In the genomic region with DNA sequence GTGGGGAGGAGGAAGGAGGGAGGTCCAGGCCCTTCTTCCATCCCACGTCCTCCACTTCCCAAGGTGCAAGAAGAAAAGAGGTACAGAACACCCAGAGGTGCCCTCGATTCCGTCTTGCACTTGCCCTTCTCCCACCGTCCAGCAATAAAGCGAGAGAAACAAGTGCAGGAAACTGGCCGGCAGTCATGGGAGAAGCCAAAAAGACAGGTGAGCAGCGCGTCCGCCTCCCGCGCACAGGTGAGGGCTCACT, we compare ENCODE assay signal across 8 cellular contexts. TPM values are rescaled to one million over a fixed set of nuclear protein-coding genes. Genes with fewer than 3 reads are reported as not detected.
DNase-seq lines count a peak whose midpoint lies in the region; ATAC-seq and TF ChIP-seq lines count a peak whose summit lies in the region.

No MANE protein-coding gene starts in this region.

- H3K4me1 ChIP-seq in OCI-LY7 (ENCODE audit: insufficient read depth, low read length, poor library complexity, severe bottlenecking): peaks cover 33% of the 10 kb centered on the region
- H3K4me1 ChIP-seq in esophagus muscularis mucosa: peaks cover 5 to 32% (median 21%) of the 10 kb centered on the region in 4 donors

- BruUV-seq in OCI-LY7 (replicated peaks; lab: Mats Ljungman, UMichigan): TSS peak; percentile 54

- H3K4me3 ChIP-seq in OCI-LY7 (ENCODE audit: low read depth, low read length, poor library complexity, severe bottlenecking) (peak overlapping the region; percentile 96), esophagus muscularis mucosa (peak overlapping the region; percentile 73 to 88 (median 80)), retinal pigment epithelial cell (ENCODE audit: low read length) (peak overlapping the region; percentile 49)

- CTCF ChIA-PET in OCI-LY7 (lab: Charles Lee; ENCODE audit: unreplicated experiment): interaction anchor here (0.7 to 0.8 kb wide), 2 partner anchors 17 to 106 kb away, joined by 3 to 4 read pairs; no protein-coding TSS in a partner anchor

- peaks cover 13% of the 10 kb centered on the region for H3K79me2 ChIP-seq in OCI-LY7 (ENCODE audit: insufficient read depth, low read depth, low read length)

- H3K36me3 ChIP-seq in OCI-LY7 (ENCODE audit: insufficient read depth, low read length): peaks cover 30% of the 10 kb centered on the region
- peaks cover 0 to 5% (median 0%) of the 10 kb centered on the region in 4 donors for H3K36me3 ChIP-seq in esophagus muscularis mucosa

- H3K27me3 ChIP-seq in esophagus muscularis mucosa: no peaks in the 10 kb centered on the region

- H2AFZ ChIP-seq in OCI-LY7 (ENCODE audit: low read length): peak overlapping the region; percentile 95; the same call in 1 of the 2 replicates

- in situ Hi-C loops in GM13976 (cut with MboI; ENCODE audit: low sequenced_read_pairs, unreplicated experiment): no loop called here

- ATAC-seq in GM21423 (IDR thresholded peaks at IDR 0.05; ENCODE audit: unreplicated experiment): peak; percentile 3
- ATAC-seq in GM18870 (IDR thresholded peaks at IDR 0.05; ENCODE audit: unreplicated experiment): no peak

- H3K4me2 ChIP-seq in OCI-LY7 (ENCODE audit: low read length): peak overlapping the region; percentile 75

- TF ChIP-seq CTCF in OCI-LY7 (conservative IDR thresholded peaks at IDR 0.05; ENCODE audit: low read length) (no peak), esophagus muscularis mucosa (IDR thresholded peaks at IDR 0.05) (no peak), retinal pigment epithelial cell (conservative IDR thresholded peaks at IDR 0.05; ENCODE audit: low read depth, low read length) (no peak), GM13976 (IDR thresholded peaks at IDR 0.05; ENCODE audit: borderline replicate concordance, control extremely low read depth, extremely low read depth, insufficient read depth, missing control alignments) (no peak)

- DNase-seq in OCI-LY7 (ENCODE audit: low spot score) (no peak), esophagus muscularis mucosa (ENCODE audit: extremely low spot score) (no peak), retinal pigment epithelial cell (ENCODE audit: low read depth) (no peak), inferior parietal cortex (ENCODE audit: extremely low spot score) (no peak), GM13976 (ENCODE audit: low spot score) (no peak), GM19240 (ENCODE audit: insufficient read length, low spot score) (no peak)

- no peak for TF ChIP-seq POLR2A in esophagus muscularis mucosa (IDR thresholded peaks at IDR 0.05; ENCODE audit: low read depth)

- H4K20me1 ChIP-seq in OCI-LY7 (ENCODE audit: insufficient read depth, low read length): no peaks in the 10 kb centered on the region

- H3K9me3 ChIP-seq in OCI-LY7 (ENCODE audit: low read length): no peaks in the 10 kb centered on the region
- no peaks in the 10 kb centered on the region for H3K9me3 ChIP-seq in esophagus muscularis mucosa

- H3K27ac ChIP-seq in OCI-LY7 (ENCODE audit: low read depth, low read length, poor library complexity, severe bottlenecking): peak overlapping the region; percentile 83
- H3K27ac ChIP-seq in esophagus muscularis mucosa (replicated peaks in 1 of 4): peak overlapping the region; percentile 80 to 90 (median 86)

- intact Hi-C loops in OCI-LY7 (cut with micrococcal nuclease; ENCODE audit: unreplicated experiment) (loop anchor here (1.0 to 5.0 kb wide), 5 partner anchors 11 to 197 kb away; partner anchors contain the start of genes ACTR1A, CUEDC2 and SUFU), esophagus muscularis mucosa (cut with DNase I) (no loop called here)

- H3K9me2 ChIP-seq in OCI-LY7 (ENCODE audit: insufficient read depth, low read length): no peaks in the 10 kb centered on the region

- WGBS in esophagus muscularis mucosa: 0% methylated on average over 11 of the region's 11 CpGs

- POLR2A ChIA-PET in OCI-LY7 (lab: Charles Lee): interaction anchor here (0.7 to 4.3 kb wide), 12 partner anchors 8 to 716 kb away, joined by 3 to 49 read pairs (median 4); no protein-coding TSS in a partner anchor

- TF ChIP-seq EP300 in esophagus muscularis mucosa (IDR thresholded peaks at IDR 0.05): no peak

RNA-seq across cellular contexts. Expression of gene C10orf95, which starts 1.3 kb away (rescaled TPM):
- 0.67 and 3.3 TPM in 2 replicates for total RNA-seq in OCI-LY7 (2014; rRNA removed; shearing (Covaris generic))
- total RNA-seq in OCI-LY7 (2022) (0.50 and 0.67 TPM in 2 replicates), esophagus muscularis mucosa (1 to 10 TPM in 1 of 4 donors, not detected in 3; 1.0 TPM)

RNA-seq across cellular contexts. Expression of gene CUEDC2, which starts 17.7 kb away (rescaled TPM):
- 48.9 and 61.0 TPM in 2 replicates for total RNA-seq in OCI-LY7 (2014; rRNA removed; shearing (Covaris generic))
- total RNA-seq in OCI-LY7 (2022) (71.6 and 73.3 TPM in 2 replicates), esophagus muscularis mucosa (10 to 100 TPM; 61.0 to 92.7 (median 71.2) TPM)

RNA-seq across cellular contexts. Expression of gene FBXL15, which starts 29.4 kb away (rescaled TPM):
- 13.3 and 20.9 TPM in 2 replicates for total RNA-seq in OCI-LY7 (2014; rRNA removed; shearing (Covaris generic))
- total RNA-seq in OCI-LY7 (2022): 13.4 and 18.2 TPM in 2 replicates
- total RNA-seq in esophagus muscularis mucosa: 10 to 100 TPM; 19.5 to 45.9 (median 29.0) TPM

RNA-seq across cellular contexts. Expression of gene PSD, which starts 31.5 kb away (rescaled TPM):
- total RNA-seq in OCI-LY7 (2014; rRNA removed; shearing (Covaris generic)): 2.0 and 2.2 TPM in 2 replicates
- 10.2 and 10.9 TPM in 2 replicates for total RNA-seq in OCI-LY7 (2022)
- 100 to 1,000 TPM in 2 of 4 donors, 10 to 100 TPM in 2; 88.0 to 268 (median 108) TPM for total RNA-seq in esophagus muscularis mucosa

RNA-seq across cellular contexts. Expression of gene ACTR1A, which starts 52.5 kb away (rescaled TPM):
- 51.2 and 55.5 TPM in 2 replicates for total RNA-seq in OCI-LY7 (2014; rRNA removed; shearing (Covaris generic))
- total RNA-seq in OCI-LY7 (2022): 68.3 and 72.8 TPM in 2 replicates
- 100 to 1,000 TPM; 164 to 283 (median 229) TPM for total RNA-seq in esophagus muscularis mucosa
